ENCODE assay signal across 31 cellular contexts in genomic region chr12:112515868-112516267, GRCh38.
"Had no signal": no experiment of that assay in that cellular context is flagged by ENCODE, and none has a peak within 500 bp of the region (broad histone marks: within the 10 kb centered on the region; RNA-seq: fewer than 3 reads in every experiment).

No MANE protein-coding gene starts in this region.

- H3K36me3 ChIP-seq: brain microvascular endothelial cell had no signal

- H3K4me3 ChIP-seq: esophagus muscularis mucosa, gastrocnemius medialis, heart left ventricle had no signal

- H3K4me1 ChIP-seq: esophagus muscularis mucosa, foreskin keratinocyte, gastrocnemius medialis, heart left ventricle had no signal

- FAIRE-seq: astrocyte, colon had no signal

- H3K27me3 Mint-ChIP-seq: activated CD4-positive, alpha-beta memory T cell treated with anti-CD3 and anti-CD28 coated beads for 36 hours; activated CD4-positive, alpha-beta T cell treated with anti-CD3 and anti-CD28 coated beads for 36 hours; activated CD8-positive, alpha-beta memory T cell treated with anti-CD3 and anti-CD28 coated beads, Interleukin-2, amount 10 ng/mL, durations not matched to agents 7 days and 5 days; activated naive CD8-positive, alpha-beta T cell; effector memory CD8-positive, alpha-beta T cell had no signal

- ATAC-seq: activated CD8-positive, alpha-beta memory T cell treated with anti-CD3 and anti-CD28 coated beads, Interleukin-2, amount 10 ng/mL, durations not matched to agents 7 days and 5 days; activated CD8-positive, alpha-beta T cell treated with anti-CD3 and anti-CD28 coated beads, Interleukin-2, amount 10 ng/mL, durations not matched to agents 7 days and 5 days; effector memory CD8-positive, alpha-beta T cell; foreskin keratinocyte; gastrocnemius medialis; heart left ventricle had no signal

- H3K9me3 ChIP-seq: esophagus muscularis mucosa, gastrocnemius medialis, heart left ventricle had no signal

- H3K4me3 Mint-ChIP-seq: activated CD4-positive, alpha-beta memory T cell treated with anti-CD3 and anti-CD28 coated beads for 36 hours; activated CD4-positive, alpha-beta T cell treated with anti-CD3 and anti-CD28 coated beads for 36 hours; activated CD4-positive, alpha-beta T cell treated with anti-CD3 and anti-CD28 coated beads, Interleukin-2, amount 10 ng/mL, durations not matched to agents 24 days and 14 days; activated CD8-positive, alpha-beta memory T cell treated with anti-CD3 and anti-CD28 coated beads, Interleukin-2, amount 10 ng/mL, durations not matched to agents 7 days and 5 days; activated CD8-positive, alpha-beta T cell treated with anti-CD3 and anti-CD28 coated beads, Interleukin-2, amount 10 ng/mL, durations not matched to agents 7 days and 5 days; activated naive CD8-positive, alpha-beta T cell; effector memory CD8-positive, alpha-beta T cell had no signal

- DNase-seq: activated CD4-positive, alpha-beta T cell treated with anti-CD3 and anti-CD28 coated beads, Interleukin-2, amount 10 ng/mL, durations not matched to agents 24 days and 14 days; activated CD4-positive, CD25-positive, alpha-beta regulatory T cell; activated CD4-positive, CD25-positive, alpha-beta regulatory T cell treated with anti-CD3 and anti-CD28 coated beads, Interleukin-2, amount 50 U/mL, for 72 hours; activated CD8-positive, alpha-beta memory T cell treated with anti-CD3 and anti-CD28 coated beads, Interleukin-2, amount 10 ng/mL, durations not matched to agents 7 days and 5 days; activated CD8-positive, alpha-beta memory T cell treated with anti-CD3 and anti-CD28 coated beads, Interleukin-2, amount 50 U/mL, for 4 hours; activated CD8-positive, alpha-beta T cell treated with anti-CD3 and anti-CD28 coated beads, Interleukin-2, amount 10 ng/mL, durations not matched to agents 7 days and 5 days; activated effector memory CD4-positive, alpha-beta T cell treated with Interleukin-2 at 50 U/mL for 16 hours; activated gamma-delta T cell treated with Interleukin-2 at 50 U/mL for 16 hours; activated naive CD4-positive, alpha-beta T cell treated with anti-CD3 and anti-CD28 coated beads, Interleukin-2, amount 50 U/mL, for 16 hours; activated naive CD4-positive, alpha-beta T cell treated with Interleukin-2 at 50 U/mL for 16 hours; activated T-cell treated with anti-CD3 and anti-CD28 coated beads, Interleukin-2, amount 50 U/mL, for 1 hour; activated T-cell treated with anti-CD3 and anti-CD28 coated beads, Interleukin-2, amount 50 U/mL, for 48 hours; amniotic stem cell; brain microvascular endothelial cell; caudate nucleus; cortex of kidney; dermis blood vessel endothelial cell; effector CD4-positive, alpha-beta T cell; effector memory CD8-positive, alpha-beta T cell; erythroblast; foreskin keratinocyte; gastrocnemius medialis; glutamatergic neuron; heart left ventricle; T-helper 2 cell had no signal

- H3K9me3 Mint-ChIP-seq: activated CD4-positive, alpha-beta memory T cell treated with anti-CD3 and anti-CD28 coated beads for 36 hours; activated CD4-positive, alpha-beta T cell treated with anti-CD3 and anti-CD28 coated beads, Interleukin-2, amount 10 ng/mL, durations not matched to agents 24 days and 14 days; effector memory CD8-positive, alpha-beta T cell had no signal

- H3K4me1 Mint-ChIP-seq: activated CD8-positive, alpha-beta memory T cell treated with anti-CD3 and anti-CD28 coated beads, Interleukin-2, amount 10 ng/mL, durations not matched to agents 7 days and 5 days had no signal

- H3K27ac Mint-ChIP-seq: activated CD4-positive, alpha-beta memory T cell treated with anti-CD3 and anti-CD28 coated beads for 36 hours; activated CD4-positive, alpha-beta T cell treated with anti-CD3 and anti-CD28 coated beads for 36 hours; activated CD4-positive, alpha-beta T cell treated with anti-CD3 and anti-CD28 coated beads, Interleukin-2, amount 10 ng/mL, durations not matched to agents 24 days and 14 days; activated CD8-positive, alpha-beta memory T cell treated with anti-CD3 and anti-CD28 coated beads, Interleukin-2, amount 10 ng/mL, durations not matched to agents 7 days and 5 days; activated CD8-positive, alpha-beta T cell treated with anti-CD3 and anti-CD28 coated beads, Interleukin-2, amount 10 ng/mL, durations not matched to agents 7 days and 5 days; activated naive CD8-positive, alpha-beta T cell; effector memory CD8-positive, alpha-beta T cell had no signal

- H3K27me3 ChIP-seq: brain microvascular endothelial cell, esophagus muscularis mucosa, foreskin keratinocyte, gastrocnemius medialis, heart left ventricle had no signal

- H3K27ac ChIP-seq: brain microvascular endothelial cell, esophagus muscularis mucosa, foreskin keratinocyte, gastrocnemius medialis, heart left ventricle had no signal
